Comparison of ENCODE assay signal across 31 cellular contexts in genomic region chr22:20793386-20794131, GRCh38. TPM values are rescaled to one million over a fixed set of nuclear protein-coding genes. Genes with fewer than 3 reads are reported as not detected.
DNase-seq lines count a peak whose midpoint lies in the region; ATAC-seq and TF ChIP-seq lines count a peak whose summit lies in the region.
"Had no signal": no experiment of that assay in that cellular context is flagged by ENCODE, and none has a peak within 500 bp of the region (broad histone marks: within the 10 kb centered on the region; RNA-seq: fewer than 3 reads in every experiment).

No MANE protein-coding gene starts in this region.

- CTCF ChIA-PET in naive thymus-derived CD4-positive, alpha-beta T cell (lab: Charles Lee): interaction anchor here (0.6 kb wide), 1 partner anchor 210 kb away, joined by 5 read pairs; no protein-coding TSS in a partner anchor

- no peaks in the 10 kb centered on the region for H3K27me3 ChIP-seq in naive thymus-derived CD4-positive, alpha-beta T cell (ENCODE audit: control insufficient read depth in 2 of 2, insufficient read depth in 2 of 2, low read length in 2 of 2)
- no peaks in the 10 kb centered on the region for H3K27me3 ChIP-seq in endodermal cell (ENCODE audit: control insufficient read depth, insufficient read depth, low read length, poor library complexity, severe bottlenecking)
- H3K27me3 ChIP-seq: ascending aorta; BLaER1 treated with 17β-estradiol and CSF1 and Interleukin-3, amounts not matched to agents 10 nM and 100 nM; cardiac muscle cell; esophagus squamous epithelium; transverse colon had no signal

- 92 to 96% methylated on average over 4 of the region's 4 CpGs for WGBS in endodermal cell (ENCODE audit: insufficient coverage in 1 of 2, insufficient read length in 1 of 2), 2 experiments

- POLR2A ChIA-PET in naive thymus-derived CD4-positive, alpha-beta T cell (lab: Charles Lee): interaction anchor here (0.8 kb wide), 1 partner anchor 18 kb away, joined by 3 read pairs; no protein-coding TSS in a partner anchor

- DNase-seq in GM03348 (ENCODE audit: low spot score) (peak; percentile 26), T-helper 17 cell (no peak), fibroblast of peridontal ligament (ENCODE audit: extremely low read depth) (peak; percentile 9), stromal cell of bone marrow (ENCODE audit: low read depth) (peak; percentile 23), endodermal cell (no peak)
- no peak for DNase-seq in naive thymus-derived CD4-positive, alpha-beta T cell
- no peak for DNase-seq in activated CD8-positive, alpha-beta memory T cell treated with anti-CD3 and anti-CD28 coated beads, Interleukin-2, amount 50 U/mL, for 4 hours
- DNase-seq: activated CD4-positive, alpha-beta T cell treated with anti-CD3 and anti-CD28 coated beads, Interleukin-2, amount 50 U/mL, for 1 hour; Calu3; DND-41; esophagus squamous epithelium; NCI-H187; NCI-H2171; NCI-H510A treated with DMSO at 0.1 percent for 48 hours; PC-9; psoas muscle; stimulated activated CD4-positive, alpha-beta T cell treated with anti-CD3 and anti-CD28 coated beads, Interleukin-15, amount 100 ng/mL, for 24 hours; stimulated activated naive CD8-positive, alpha-beta T cell treated with anti-CD3 and anti-CD28 coated beads, Interleukin-15, amount 100 ng/mL, for 72 hours; SW 1271; T1000; transverse colon had no signal

- H3K9me3 Mint-ChIP-seq in naive thymus-derived CD4-positive, alpha-beta T cell: no peaks in the 10 kb centered on the region
- H3K9me3 Mint-ChIP-seq in endodermal cell: no peaks in the 10 kb centered on the region
- H3K9me3 Mint-ChIP-seq: activated naive CD4-positive, alpha-beta T cell treated with anti-CD3 and anti-CD28 coated beads, Interleukin-2, amount 50 U/mL, for 72 hours; activated T-helper 2 cell treated with anti-CD3 and anti-CD28 coated beads, Interferon-gamma antibody, Interleukin-2, Interleukin-4, amounts not matched to agents 10 μg/mL and 5 μg/mL and 100 μg/mL, durations not matched to agents 14 hours and 24 hours and 36 hours; stimulated activated naive CD8-positive, alpha-beta T cell treated with anti-CD3 and anti-CD28 coated beads, Interleukin-15, amount 100 ng/mL, for 72 hours; WTC11 had no signal

- intact Hi-C loops in naive thymus-derived CD4-positive, alpha-beta T cell (cut with micrococcal nuclease): no loop called here

- peak overlapping the region; percentile 59 for H3K27ac Mint-ChIP-seq in T-helper 17 cell
- no peak overlapping the region for H3K27ac Mint-ChIP-seq in naive thymus-derived CD4-positive, alpha-beta T cell
- H3K27ac Mint-ChIP-seq in endodermal cell: no peak overlapping the region
- H3K27ac Mint-ChIP-seq: activated naive CD4-positive, alpha-beta T cell treated with anti-CD3 and anti-CD28 coated beads, Interleukin-2, amount 50 U/mL, for 72 hours; activated T-helper 2 cell treated with anti-CD3 and anti-CD28 coated beads, Interferon-gamma antibody, Interleukin-2, Interleukin-4, amounts not matched to agents 10 μg/mL and 5 μg/mL and 100 μg/mL, durations not matched to agents 14 hours and 24 hours and 36 hours; WTC11 had no signal

- no peak for TF ChIP-seq CTCF in endodermal cell (conservative IDR thresholded peaks at IDR 0.05)

- peaks cover 5% of the 10 kb centered on the region for H3K4me1 Mint-ChIP-seq in T-helper 17 cell
- H3K4me1 Mint-ChIP-seq in naive thymus-derived CD4-positive, alpha-beta T cell: peaks cover 0 to 10% (median 0%) of the 10 kb centered on the region in 7 donors
- H3K4me1 Mint-ChIP-seq in endodermal cell: no peaks in the 10 kb centered on the region
- H3K4me1 Mint-ChIP-seq: stimulated activated naive CD8-positive, alpha-beta T cell treated with anti-CD3 and anti-CD28 coated beads, Interleukin-15, amount 100 ng/mL, for 72 hours; WTC11 had no signal

- no peak overlapping the region for H3K9ac ChIP-seq in endodermal cell (ENCODE audit: extremely low read depth, low read length, poor library complexity, severe bottlenecking)
- H3K9ac ChIP-seq: BLaER1 treated with 17β-estradiol and CSF1 and Interleukin-3, amounts not matched to agents 10 nM and 100 nM had no signal

- no peaks in the 10 kb centered on the region for H3K4me1 ChIP-seq in naive thymus-derived CD4-positive, alpha-beta T cell (ENCODE audit: control insufficient read depth in 2 of 2, insufficient read depth in 2 of 2, low read length in 2 of 2)
- no peaks in the 10 kb centered on the region for H3K4me1 ChIP-seq in endodermal cell (ENCODE audit: control insufficient read depth, insufficient read depth, low read length)
- H3K4me1 ChIP-seq: ascending aorta, esophagus squamous epithelium, psoas muscle had no signal

- no peak overlapping the region for H3K4me3 ChIP-seq in naive thymus-derived CD4-positive, alpha-beta T cell (ENCODE audit: low read length)
- H3K4me3 ChIP-seq in endodermal cell (ENCODE audit: low read length): no peak overlapping the region
- H3K4me3 ChIP-seq: ascending aorta; BLaER1 treated with 17β-estradiol and CSF1 and Interleukin-3, amounts not matched to agents 10 nM and 100 nM; cardiac muscle cell; esophagus squamous epithelium; PC-9; psoas muscle; transverse colon had no signal

- H3K4me3 Mint-ChIP-seq in T-helper 17 cell (no peak overlapping the region), endodermal cell (no peak overlapping the region)
- no peak overlapping the region for H3K4me3 Mint-ChIP-seq in naive thymus-derived CD4-positive, alpha-beta T cell
- H3K4me3 Mint-ChIP-seq: stimulated activated naive CD8-positive, alpha-beta T cell treated with anti-CD3 and anti-CD28 coated beads, Interleukin-15, amount 100 ng/mL, for 72 hours; WTC11 had no signal

- H3K36me3 ChIP-seq in naive thymus-derived CD4-positive, alpha-beta T cell (ENCODE audit: control insufficient read depth in 2 of 3, insufficient read depth in 3 of 3, low read length in 3 of 3): peaks cover 19 to 88% (median 24%) of the 10 kb centered on the region in 3 experiments
- peaks cover 48% of the 10 kb centered on the region for H3K36me3 ChIP-seq in endodermal cell (ENCODE audit: control insufficient read depth, insufficient read depth, low read length)

- no peaks in the 10 kb centered on the region for H3K27me3 Mint-ChIP-seq in T-helper 17 cell
- H3K27me3 Mint-ChIP-seq in naive thymus-derived CD4-positive, alpha-beta T cell: no peaks in the 10 kb centered on the region
- no peaks in the 10 kb centered on the region for H3K27me3 Mint-ChIP-seq in endodermal cell (ENCODE audit: insufficient read depth)
- H3K27me3 Mint-ChIP-seq: stimulated activated naive CD8-positive, alpha-beta T cell treated with anti-CD3 and anti-CD28 coated beads, Interleukin-15, amount 100 ng/mL, for 72 hours had no signal

- no peaks in the 10 kb centered on the region for H3K9me3 ChIP-seq in T-helper 17 cell (ENCODE audit: control insufficient read depth, low read length, poor library complexity, severe bottlenecking)
- H3K9me3 ChIP-seq in naive thymus-derived CD4-positive, alpha-beta T cell (ENCODE audit: control insufficient read depth in 2 of 3, low read length in 3 of 3): no peaks in the 10 kb centered on the region
- no peaks in the 10 kb centered on the region for H3K9me3 ChIP-seq in endodermal cell (ENCODE audit: control insufficient read depth, low read length)
- H3K9me3 ChIP-seq: ascending aorta; BLaER1 treated with 17β-estradiol and CSF1 and Interleukin-3, amounts not matched to agents 10 nM and 100 nM; esophagus squamous epithelium; psoas muscle; transverse colon had no signal

- ATAC-seq in T-helper 17 cell (no peak), HG03039 (IDR thresholded peaks at IDR 0.05; ENCODE audit: unreplicated experiment) (no peak)
- no peak for ATAC-seq in naive thymus-derived CD4-positive, alpha-beta T cell
- ATAC-seq: activated naive CD4-positive, alpha-beta T cell treated with anti-CD3 and anti-CD28 coated beads, Interleukin-2, amount 50 U/mL, for 72 hours; HepG2; psoas muscle; Right ventricle myocardium inferior; stimulated activated naive CD8-positive, alpha-beta T cell treated with anti-CD3 and anti-CD28 coated beads, Interleukin-15, amount 100 ng/mL, for 72 hours; WTC11 had no signal

- H3K36me3 Mint-ChIP-seq in T-helper 17 cell (ENCODE audit: low read depth) (peaks cover 17% of the 10 kb centered on the region), endodermal cell (ENCODE audit: low read depth) (peaks cover 30% of the 10 kb centered on the region)
- H3K36me3 Mint-ChIP-seq in naive thymus-derived CD4-positive, alpha-beta T cell: peaks cover 24 to 64% (median 27%) of the 10 kb centered on the region in 5 donors

- H3K27ac ChIP-seq in naive thymus-derived CD4-positive, alpha-beta T cell (ENCODE audit: low read depth, low read length): no peak overlapping the region
- no peak overlapping the region for H3K27ac ChIP-seq in endodermal cell (ENCODE audit: low read depth, low read length)
- H3K27ac ChIP-seq: ascending aorta; BLaER1 treated with 17β-estradiol and CSF1 and Interleukin-3, amounts not matched to agents 10 nM and 100 nM; cardiac muscle cell; esophagus squamous epithelium; PC-9; psoas muscle; transverse colon had no signal

RNA-seq across cellular contexts. Expression of gene SERPIND1, which starts 19.6 kb away (rescaled TPM):
- not detected for total RNA-seq in T-helper 17 cell
- total RNA-seq in naive thymus-derived CD4-positive, alpha-beta T cell: not detected
- polyA plus RNA-seq in naive thymus-derived CD4-positive, alpha-beta T cell: under 1 TPM; 0.09 to 0.10 TPM
- not detected for total RNA-seq in endodermal cell
- polyA plus RNA-seq in endodermal cell (2013, experiment 1 of 2): not detected
- not detected for polyA plus RNA-seq in endodermal cell (2013, experiment 2 of 2)
- total RNA-seq: activated naive CD4-positive, alpha-beta T cell treated with anti-CD3 and anti-CD28 coated beads, Interleukin-2, amount 50 U/mL, for 72 hours; activated T-helper 2 cell treated with anti-CD3 and anti-CD28 coated beads, Interferon-gamma antibody, Interleukin-2, Interleukin-4, amounts not matched to agents 10 μg/mL and 5 μg/mL and 100 μg/mL, durations not matched to agents 14 hours and 24 hours and 36 hours; ascending aorta; Calu3; myocyte; PC-9; psoas muscle; Right ventricle myocardium inferior; transverse colon had no signal

Comparison
In these comparisons a context has a peak if more than half of its experiments do, and no peak if none do; other contexts are left out.
1. DNase-seq: peak in GM03348 (single experiment), fibroblast of peridontal ligament (single experiment) and stromal cell of bone marrow (single experiment); none in T-helper 17 cell (0 of 3), naive thymus-derived CD4-positive, alpha-beta T cell (0 of 9), activated CD8-positive, alpha-beta memory T cell treated with anti-CD3 and anti-CD28 coated beads, Interleukin-2, amount 50 U/mL, for 4 hours (single experiment) and endodermal cell (single experiment).